8 cellular contexts compared by ENCODE assay signal in the genomic region with DNA sequence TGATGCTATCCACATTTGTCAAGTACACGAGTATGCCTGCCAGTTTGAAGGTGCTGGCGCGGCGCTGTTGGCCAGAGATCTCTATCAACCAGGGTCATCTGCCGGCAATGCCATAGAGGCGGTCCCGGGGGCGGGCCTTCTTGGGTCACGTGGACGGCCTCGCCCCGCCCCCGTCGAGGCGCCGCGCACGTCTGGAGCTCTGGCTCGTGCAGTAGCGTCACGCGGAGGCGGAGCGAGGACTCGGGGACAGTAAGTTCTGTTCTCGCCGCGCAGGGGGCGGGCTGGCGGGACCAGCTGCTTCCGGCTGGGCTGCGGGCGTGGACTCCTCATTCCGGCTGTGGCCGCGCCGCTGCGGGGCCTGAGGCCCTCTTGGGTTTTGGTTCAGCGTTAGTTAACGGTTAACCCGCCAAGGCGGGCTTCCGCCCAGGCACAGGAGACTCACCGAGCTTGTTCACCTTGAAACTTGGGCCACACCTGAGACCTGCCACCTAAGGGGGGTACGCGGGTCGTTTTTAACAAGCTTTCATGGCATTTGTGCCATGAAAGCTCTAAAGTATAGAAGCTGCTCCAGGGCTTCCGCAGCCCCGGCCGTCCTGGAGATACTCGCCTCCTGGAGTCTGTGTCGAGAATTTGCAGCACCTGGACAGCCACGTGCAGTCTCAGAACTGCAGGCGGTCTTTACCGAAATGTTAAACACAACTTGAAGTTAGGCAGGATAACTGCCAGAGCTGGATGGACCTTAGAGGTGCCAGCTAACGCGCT. TPM values are rescaled to one million over a fixed set of nuclear protein-coding genes. Genes with fewer than 3 reads are reported as not detected.
DNase-seq lines count a peak whose midpoint lies in the region; ATAC-seq, FAIRE-seq and TF ChIP-seq lines count a peak whose summit lies in the region.

A gene (plus strand): TSS at position 209 of the 762 bp plus-strand sequence. CDS start 5,495 bp downstream, outside the sequence.

- H3K9me3 ChIP-seq in SU-DHL-6 (ENCODE audit: insufficient read depth, low read length) (no peaks in the 10 kb centered on the region), cardiac muscle cell (ENCODE audit: low read depth) (no peaks in the 10 kb centered on the region), pancreas (no peaks in the 10 kb centered on the region), tibial artery (no peaks in the 10 kb centered on the region)

- H3K27me3 Mint-ChIP-seq in activated naive CD8-positive, alpha-beta T cell treated with anti-CD3 and anti-CD28 coated beads, Interleukin-2, amount 50 U/mL, for 24 hours = no peaks in the 10 kb centered on the region

- H3K27ac ChIP-seq in SU-DHL-6 (ENCODE audit: low read depth, low read length) = peak within 1 kb of the TSS; percentile 61
- H3K27ac ChIP-seq in cardiac muscle cell = peak within 1 kb of the TSS; percentile 30
- peak within 1 kb of the TSS; percentile 92 to 95 (median 94) for H3K27ac ChIP-seq in pancreas
- H3K27ac ChIP-seq in tibial artery = peak within 1 kb of the TSS; percentile 91 to 95

- peaks cover 36% of the 10 kb centered on the region for H3K4me1 Mint-ChIP-seq in activated naive CD8-positive, alpha-beta T cell treated with anti-CD3 and anti-CD28 coated beads, Interleukin-2, amount 50 U/mL, for 24 hours

- no peaks in the 10 kb centered on the region for H3K79me2 ChIP-seq in SU-DHL-6 (ENCODE audit: insufficient read depth, low read length)

- DNase-seq in GM12864 (ENCODE audit: low read depth) (peak; percentile 91), NCI-H1092 (lab: John Stamatoyannopoulos, UW) (peak; percentile 89), cardiac muscle cell (ENCODE audit: low read depth in 1 of 2, low spot score in 1 of 2) (peak; percentile 85 to 98), pancreas (peak; percentile 99 to 100 (median 99)), tibial artery (peak; percentile 99 to 100)
- peak; percentile 98 for DNase-seq in activated naive CD8-positive, alpha-beta T cell treated with anti-CD3 and anti-CD28 coated beads, Interleukin-2, amount 50 U/mL, for 24 hours

- H3K27ac Mint-ChIP-seq in activated naive CD8-positive, alpha-beta T cell treated with anti-CD3 and anti-CD28 coated beads, Interleukin-2, amount 50 U/mL, for 24 hours = peak within 1 kb of the TSS; percentile 79

- no peaks in the 10 kb centered on the region for H3K27me3 ChIP-seq in SU-DHL-6 (ENCODE audit: low read length)
- no peaks in the 10 kb centered on the region for H3K27me3 ChIP-seq in cardiac muscle cell
- no peaks in the 10 kb centered on the region for H3K27me3 ChIP-seq in pancreas
- H3K27me3 ChIP-seq in tibial artery = no peaks in the 10 kb centered on the region

- H3K4me2 ChIP-seq in SU-DHL-6 (ENCODE audit: low read depth, low read length, poor library complexity, severe bottlenecking) = peak within 1 kb of the TSS; percentile 80

- H3F3A ChIP-seq in SU-DHL-6 (ENCODE audit: insufficient read depth) = peaks cover 24% of the 10 kb centered on the region

- H3K36me3 ChIP-seq in SU-DHL-6 (ENCODE audit: low read length) = no peaks in the 10 kb centered on the region
- no peaks in the 10 kb centered on the region for H3K36me3 ChIP-seq in cardiac muscle cell
- H3K36me3 ChIP-seq in pancreas = no peaks in the 10 kb centered on the region
- H3K36me3 ChIP-seq in tibial artery = no peaks in the 10 kb centered on the region

- 0% methylated on average over 53 to 57 of the region's 57 CpGs for WGBS in pancreas, 2 donors

- H3K4me3 ChIP-seq in GM12864 (ENCODE audit: low read depth, low read length) (peak within 1 kb of the TSS; percentile 72), SU-DHL-6 (ENCODE audit: insufficient read depth, low read length, poor library complexity, severe bottlenecking) (peak within 1 kb of the TSS; percentile 61), cardiac muscle cell (peak within 1 kb of the TSS; percentile 20), pancreas (peak within 1 kb of the TSS in 3 of 4 donors; percentile 21 to 56 (median 28)), tibial artery (peak within 1 kb of the TSS; percentile 56 to 61)

- H3K9me2 ChIP-seq in SU-DHL-6 (replicated peaks; ENCODE audit: insufficient read depth, low read length) = no peaks in the 10 kb centered on the region

- peak within 1 kb of the TSS; percentile 97 for H2AFZ ChIP-seq in SU-DHL-6 (ENCODE audit: low read depth, low read length, severe bottlenecking)

- ATAC-seq in HG02610 (IDR thresholded peaks at IDR 0.05; ENCODE audit: unreplicated experiment) (peak; percentile 97), pancreas (peak; percentile 90 to 97 (median 91))
- peak; percentile 97 for ATAC-seq in activated naive CD8-positive, alpha-beta T cell treated with anti-CD3 and anti-CD28 coated beads, Interleukin-2, amount 50 U/mL, for 24 hours

- FAIRE-seq in pancreas (lab: Jason Lieb, UNC) = peak; percentile 93

- H3K9ac ChIP-seq in SU-DHL-6 (ENCODE audit: low read length) = peak within 1 kb of the TSS; percentile 73

- intact Hi-C loops in pancreas (cut with DNase I) = loop anchor here in 1 of 3 donors (10.0 kb wide), 1 partner anchor 198 kb away; no protein-coding TSS in a partner anchor
- intact Hi-C loops in tibial artery (cut with DNase I; ENCODE audit: low total_unique reads) = loop anchor here (5.0 to 10.0 kb wide), 2 partner anchors 86 to 698 kb away; a partner anchor contains a TSS

- H3K4me3 Mint-ChIP-seq in activated naive CD8-positive, alpha-beta T cell treated with anti-CD3 and anti-CD28 coated beads, Interleukin-2, amount 50 U/mL, for 24 hours = peak within 1 kb of the TSS; percentile 80

- no peaks in the 10 kb centered on the region for H4K20me1 ChIP-seq in SU-DHL-6 (ENCODE audit: low read depth, low read length)

- H3K4me1 ChIP-seq in cardiac muscle cell (ENCODE audit: low read depth) = peaks cover 13% of the 10 kb centered on the region
- peaks cover 20 to 46% (median 31%) of the 10 kb centered on the region in 3 donors for H3K4me1 ChIP-seq in pancreas
- H3K4me1 ChIP-seq in tibial artery = peaks cover 0 to 23% (median 5%) of the 10 kb centered on the region in 4 donors

- TF ChIP-seq CTCF in GM12864 (IDR thresholded peaks at IDR 0.05; ENCODE audit: low read depth, low read length, missing control alignments) (peak; percentile 7), SU-DHL-6 (IDR thresholded peaks at IDR 0.05; ENCODE audit: insufficient read depth, low read length, poor library complexity, severe bottlenecking) (no peak), cardiac muscle cell (IDR thresholded peaks at IDR 0.05; ENCODE audit: low read depth, low read length) (no peak), pancreas (IDR thresholded peaks at IDR 0.05) (no peak), tibial artery (IDR thresholded peaks at IDR 0.05) (peak in 1 of 2 experiments; percentile 15)

- H3K9me3 Mint-ChIP-seq in activated naive CD8-positive, alpha-beta T cell treated with anti-CD3 and anti-CD28 coated beads, Interleukin-2, amount 50 U/mL, for 24 hours = no peaks in the 10 kb centered on the region

- no peaks in the 10 kb centered on the region for H3K36me3 Mint-ChIP-seq in activated naive CD8-positive, alpha-beta T cell treated with anti-CD3 and anti-CD28 coated beads, Interleukin-2, amount 50 U/mL, for 24 hours (ENCODE audit: low read depth)

RNA-seq across cellular contexts. Expression of the gene that starts here (rescaled TPM):
- total RNA-seq in cardiac muscle cell (0.11 and 1.3 TPM in 2 replicates), pancreas (1 to 10 TPM; 1.3 to 2.7 (median 1.7) TPM)
- polyA plus RNA-seq in cardiac muscle cell (3.9 and 5.8 TPM in 2 replicates), pancreas (1 to 10 TPM; 1.1 to 2.8 TPM)

Comparison
In these comparisons a context has a peak if more than half of its experiments do, and no peak if none do; other contexts are left out.
1. Peak in every context shown above with its lines: DNase-seq, ATAC-seq, H3K4me3 ChIP-seq and H3K27ac ChIP-seq.
2. H3K4me3 ChIP-seq: peak in every context shown above with its lines; median percentile 72 in GM12864; 61 in SU-DHL-6; 58 in tibial artery; 28 in pancreas; 20 in cardiac muscle cell.
3. H3K27ac ChIP-seq: peak in every context shown above with its lines; median percentile 94 in pancreas; 93 in tibial artery; 61 in SU-DHL-6; 30 in cardiac muscle cell.